24 cellular contexts compared by ENCODE assay signal in genomic region chr3:13684350-13684749, GRCh38.
"Had no signal": no experiment of that assay in that cellular context is flagged by ENCODE, and none has a peak within 500 bp of the region (broad histone marks: within the 10 kb centered on the region; RNA-seq: fewer than 3 reads in every experiment).

No MANE protein-coding gene starts in this region.

- H3K9me3 ChIP-seq: colonic mucosa, esophagus squamous epithelium, gastrocnemius medialis, heart right ventricle, left lung, lower lobe of right lung, mucosa of descending colon had no signal

- H3K4me1 ChIP-seq: colonic mucosa, esophagus squamous epithelium, gastrocnemius medialis, heart right ventricle, left lung, lower lobe of right lung had no signal

- ATAC-seq: effector memory CD8-positive, alpha-beta T cell; esophagus mucosa; gastrocnemius medialis; heart right ventricle; left cardiac atrium; left lung; left ventricle myocardium superior; lower lobe of right lung; mucosa of descending colon had no signal

- DNase-seq: colonic mucosa; cortex of kidney; effector CD8-positive, alpha-beta T cell; effector memory CD8-positive, alpha-beta T cell; endodermal cell; erythroblast; esophagus squamous epithelium; foreskin fibroblast; foreskin melanocyte; gastrocnemius medialis; glutamatergic neuron; head of caudate nucleus; heart right ventricle; hippocampal formation; left cardiac atrium; left lung; left ventricle myocardium superior; lower lobe of right lung; mesenchymal stem cell; mucosa of descending colon had no signal

- H3K36me3 ChIP-seq: colonic mucosa, esophagus squamous epithelium, gastrocnemius medialis, heart right ventricle, left lung, lower lobe of right lung had no signal

- H3K27ac Mint-ChIP-seq: dendritic cell treated with granulocyte-macrophage colony-stimulating factor and Interleukin-4, amounts not matched to agents 40 ng/mL and 50 ng/mL, for 4 days; effector memory CD8-positive, alpha-beta T cell; endodermal cell; mesothelial cell of epicardium had no signal

- H3K4me3 ChIP-seq: colonic mucosa, esophagus squamous epithelium, gastrocnemius medialis, heart right ventricle, left lung, lower lobe of right lung, mucosa of descending colon had no signal

- H3K27ac ChIP-seq: colonic mucosa, epithelial cell of prostate, esophagus squamous epithelium, gastrocnemius medialis, heart right ventricle, left lung, lower lobe of right lung had no signal

- H3K27me3 ChIP-seq: colonic mucosa had no signal

- H3K4me3 Mint-ChIP-seq: dendritic cell treated with granulocyte-macrophage colony-stimulating factor and Interleukin-4, amounts not matched to agents 40 ng/mL and 50 ng/mL, for 4 days; effector memory CD8-positive, alpha-beta T cell; endodermal cell; mesothelial cell of epicardium had no signal

- H3K36me3 Mint-ChIP-seq: mesothelial cell of epicardium had no signal

- H3K9me3 Mint-ChIP-seq: dendritic cell treated with granulocyte-macrophage colony-stimulating factor and Interleukin-4, amounts not matched to agents 40 ng/mL and 50 ng/mL, for 4 days; effector memory CD8-positive, alpha-beta T cell; endodermal cell; mesothelial cell of epicardium had no signal
